Comparison of ENCODE assay signal across 21 cellular contexts in the genomic region with DNA sequence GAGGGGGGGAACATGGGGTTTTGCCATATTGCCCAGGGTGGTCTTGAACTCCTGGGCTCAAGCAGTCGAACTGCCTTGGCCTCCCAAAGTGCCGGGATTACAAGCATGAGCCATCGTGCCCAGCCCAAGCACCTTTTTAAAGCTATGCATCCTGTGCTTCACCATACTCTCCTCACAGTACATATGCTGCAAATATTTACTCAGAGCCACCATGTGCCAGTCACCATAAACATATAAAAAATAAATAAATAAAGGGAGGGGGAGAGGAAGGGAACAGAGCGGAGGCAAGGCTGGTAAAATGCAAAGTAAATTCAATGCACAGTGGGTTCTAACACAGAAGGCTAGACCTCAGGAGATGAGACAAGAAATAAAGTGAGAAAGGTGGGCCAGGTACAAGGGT.
A peak's percentile ranks its signal among the peaks of the same experiment; 100 is the strongest.
DNase-seq lines count a peak whose midpoint lies in the region; ATAC-seq and TF ChIP-seq lines count a peak whose summit lies in the region.
"Had no signal": no experiment of that assay in that cellular context is flagged by ENCODE, and none has a peak within 500 bp of the region (broad histone marks: within the 10 kb centered on the region; RNA-seq: fewer than 3 reads in every experiment).

No MANE protein-coding gene starts in this region.

- H3K4me3 Mint-ChIP-seq in T-helper 17 cell (no peak overlapping the region), mesothelial cell of epicardium (no peak overlapping the region)
- H3K4me3 Mint-ChIP-seq: activated CD4-positive, alpha-beta T cell treated with anti-CD3 and anti-CD28 coated beads, Interleukin-2, amount 10 ng/mL, durations not matched to agents 24 days and 14 days; activated naive CD8-positive, alpha-beta T cell treated with anti-CD3 and anti-CD28 coated beads, Interleukin-2, amount 10 ng/mL, durations not matched to agents 7 days and 5 days; neural crest cell had no signal

- H3K27me3 ChIP-seq in thoracic aorta (replicated peaks; ENCODE audit: insufficient read depth), result no peaks in the 10 kb centered on the region
- H3K27me3 ChIP-seq: BLaER1, suprapubic skin had no signal

- H3K27ac Mint-ChIP-seq in T-helper 17 cell, result peak overlapping the region; percentile 88
- H3K27ac Mint-ChIP-seq in mesothelial cell of epicardium, result peak overlapping the region; percentile 45

- H3K36me3 ChIP-seq in thoracic aorta, result peaks cover 12% of the 10 kb centered on the region

- peaks cover 49 to 97% of the 10 kb centered on the region in 2 donors for H3K4me1 ChIP-seq in thoracic aorta (ENCODE audit: control insufficient read depth in 1 of 2, low read depth in 2 of 2)
- H3K4me1 ChIP-seq: BLaER1 had no signal

- H3K36me3 Mint-ChIP-seq in T-helper 17 cell (ENCODE audit: low read depth) (peaks cover 2% of the 10 kb centered on the region), mesothelial cell of epicardium (peaks cover 14% of the 10 kb centered on the region)

- H3K9me3 ChIP-seq in T-helper 17 cell (ENCODE audit: control insufficient read depth, low read length, poor library complexity, severe bottlenecking) (no peaks in the 10 kb centered on the region), thoracic aorta (no peaks in the 10 kb centered on the region)
- H3K9me3 ChIP-seq: BLaER1, suprapubic skin had no signal

- H3K27me3 Mint-ChIP-seq in T-helper 17 cell (no peaks in the 10 kb centered on the region), mesothelial cell of epicardium (ENCODE audit: low read depth) (no peaks in the 10 kb centered on the region)
- H3K27me3 Mint-ChIP-seq: activated CD4-positive, alpha-beta T cell treated with anti-CD3 and anti-CD28 coated beads, Interleukin-2, amount 10 ng/mL, durations not matched to agents 24 days and 14 days; activated naive CD8-positive, alpha-beta T cell treated with anti-CD3 and anti-CD28 coated beads, Interleukin-2, amount 10 ng/mL, durations not matched to agents 7 days and 5 days had no signal

- ATAC-seq in T-helper 17 cell, result no peak
- ATAC-seq in thoracic aorta (ENCODE audit: insufficient number of reproducible peaks, low FRiP score, low read depth), result no peak
- ATAC-seq: esophagus mucosa, right cardiac atrium had no signal

- DNase-seq in NCI-H510A treated with DMSO at 0.1 percent for 48 hours (lab: John Stamatoyannopoulos, UW), result peak; percentile 85
- no peak for DNase-seq in NCI-H510A (lab: John Stamatoyannopoulos, UW)
- DNase-seq in T-helper 17 cell, result no peak
- no peak for DNase-seq in mesothelial cell of epicardium (ENCODE audit: low spot score in 2 of 2, unreplicated experiment in 2 of 2)
- DNase-seq in thoracic aorta (ENCODE audit: low spot score), result no peak
- DNase-seq in substantia nigra (lab: John Stamatoyannopoulos, UW), result no peak
- no peak for DNase-seq in amniotic stem cell (lab: John Stamatoyannopoulos, UW)
- DNase-seq in hippocampal formation (lab: John Stamatoyannopoulos, UW), result no peak
- DNase-seq: activated CD4-positive, alpha-beta T cell treated with anti-CD3 and anti-CD28 coated beads, Interleukin-2, amount 10 ng/mL, durations not matched to agents 24 days and 14 days; activated naive CD8-positive, alpha-beta T cell treated with anti-CD3 and anti-CD28 coated beads, Interleukin-2, amount 10 ng/mL, durations not matched to agents 7 days and 5 days; activated T-cell treated with anti-CD3 and anti-CD28 coated beads, Interleukin-2, amount 50 U/mL, for 1 hour; mammary epithelial cell; NCI-H1092 treated with DMSO at 0.1 percent for 48 hours; NCI-H2107; NCI-H82; right cardiac atrium had no signal

- H3K4me3 ChIP-seq in thoracic aorta, result no peak overlapping the region
- H3K4me3 ChIP-seq: BLaER1, suprapubic skin had no signal

- peak overlapping the region; percentile 53 to 61 for H3K27ac ChIP-seq in thoracic aorta
- no peak overlapping the region for H3K27ac ChIP-seq in substantia nigra (ENCODE audit: low read depth, low read length, poor library complexity, severe bottlenecking)
- H3K27ac ChIP-seq: 22Rv1, BLaER1, suprapubic skin had no signal

- TF ChIP-seq CTCF in mesothelial cell of epicardium (IDR thresholded peaks at IDR 0.05; ENCODE audit: unreplicated experiment), result no peak
- TF ChIP-seq CTCF in thoracic aorta (IDR thresholded peaks at IDR 0.05), result no peak

- no peaks in the 10 kb centered on the region for H3K9me3 Mint-ChIP-seq in mesothelial cell of epicardium
- H3K9me3 Mint-ChIP-seq: activated CD4-positive, alpha-beta T cell treated with anti-CD3 and anti-CD28 coated beads, Interleukin-2, amount 10 ng/mL, durations not matched to agents 24 days and 14 days; activated naive CD8-positive, alpha-beta T cell treated with anti-CD3 and anti-CD28 coated beads, Interleukin-2, amount 10 ng/mL, durations not matched to agents 7 days and 5 days; neural crest cell had no signal

- peaks cover 60% of the 10 kb centered on the region for H3K4me1 Mint-ChIP-seq in T-helper 17 cell
- H3K4me1 Mint-ChIP-seq in mesothelial cell of epicardium, result peaks cover 4% of the 10 kb centered on the region
